24 cellular contexts compared by ENCODE assay signal in genomic region chr7:49497471-49497870, GRCh38.
"Had no signal": no experiment of that assay in that cellular context is flagged by ENCODE, and none has a peak within 500 bp of the region (broad histone marks: within the 10 kb centered on the region; RNA-seq: fewer than 3 reads in every experiment).

No MANE protein-coding gene starts in this region.

- FAIRE-seq: islet of Langerhans had no signal

- H3K27me3 ChIP-seq: gastroesophageal sphincter, transverse colon, uterus had no signal

- DNase-seq: activated CD4-positive, alpha-beta T cell treated with anti-CD3 and anti-CD28 coated beads, Interleukin-2, amount 10 ng/mL, durations not matched to agents 24 days and 14 days; activated CD8-positive, alpha-beta memory T cell treated with anti-CD3 and anti-CD28 coated beads, Interleukin-2, amount 10 ng/mL, durations not matched to agents 7 days and 5 days; activated CD8-positive, alpha-beta T cell treated with anti-CD3 and anti-CD28 coated beads for 36 hours; activated effector memory CD4-positive, alpha-beta T cell treated with anti-CD3 and anti-CD28 coated beads, Interleukin-2, amount 50 U/mL, for 16 hours; activated naive CD4-positive, alpha-beta T cell treated with anti-CD3 and anti-CD28 coated beads, Interleukin-2, amount 50 U/mL, for 16 hours; activated naive CD8-positive, alpha-beta T cell treated with anti-CD3 and anti-CD28 coated beads, Interleukin-2, amount 50 U/mL, for 24 hours; activated T-cell treated with anti-CD3 and anti-CD28 coated beads for 4 hours; cerebellar nuclear complex; cortex of kidney; head of caudate nucleus; hypothalamus; stimulated activated CD4-positive, alpha-beta T cell treated with anti-CD3 and anti-CD28 coated beads, Interleukin-2, amount 100 ng/mL, for 48 hours; stimulated activated CD8-positive, alpha-beta memory T cell treated with anti-CD3 and anti-CD28 coated beads, Interleukin-4, amount 100 ng/mL, for 48 hours; stimulated activated naive B cell treated with anti-CD40 and anti-IgM and Interleukin-4, amounts not matched to agents 10 μg/mL and 1 μg/mL and 100 μg/mL, for 72 hours; transverse colon; uterus had no signal

- H3K27ac ChIP-seq: epithelial cell of prostate, gastroesophageal sphincter, transverse colon, uterus, VCaP had no signal

- H3K4me1 Mint-ChIP-seq: activated CD4-positive, alpha-beta T cell treated with anti-CD3 and anti-CD28 coated beads, Interleukin-2, amount 10 ng/mL, durations not matched to agents 24 days and 14 days; activated CD8-positive, alpha-beta memory T cell treated with anti-CD3 and anti-CD28 coated beads, Interleukin-2, amount 10 ng/mL, durations not matched to agents 7 days and 5 days; activated naive CD8-positive, alpha-beta T cell treated with anti-CD3 and anti-CD28 coated beads, Interleukin-2, amount 50 U/mL, for 24 hours; memory B cell; stimulated activated naive B cell treated with anti-CD40 and anti-IgM and Interleukin-4, amounts not matched to agents 10 μg/mL and 1 μg/mL and 100 μg/mL, for 72 hours had no signal

- H3K9me3 Mint-ChIP-seq: activated CD4-positive, alpha-beta T cell treated with anti-CD3 and anti-CD28 coated beads, Interleukin-2, amount 10 ng/mL, durations not matched to agents 24 days and 14 days; activated CD8-positive, alpha-beta T cell treated with anti-CD3 and anti-CD28 coated beads for 36 hours; activated naive CD8-positive, alpha-beta T cell treated with anti-CD3 and anti-CD28 coated beads, Interleukin-2, amount 50 U/mL, for 24 hours; stimulated activated naive B cell treated with anti-CD40 and anti-IgM and Interleukin-4, amounts not matched to agents 10 μg/mL and 1 μg/mL and 100 μg/mL, for 72 hours had no signal

- H3K36me3 Mint-ChIP-seq: activated CD8-positive, alpha-beta memory T cell treated with anti-CD3 and anti-CD28 coated beads, Interleukin-2, amount 10 ng/mL, durations not matched to agents 7 days and 5 days; memory B cell; natural killer cell treated with Interleukin-12 subunit alpha and Interleukin-12 subunit beta and Interleukin-15 and Interleukin-18, amount 100 ng/mL, for 72 hours; stimulated activated naive B cell treated with anti-CD40 and anti-IgM and Interleukin-4, amounts not matched to agents 10 μg/mL and 1 μg/mL and 100 μg/mL, for 72 hours had no signal

- H3K4me1 ChIP-seq: gastroesophageal sphincter, transverse colon, uterus had no signal

- H3K36me3 ChIP-seq: gastroesophageal sphincter, transverse colon, uterus had no signal

- ATAC-seq: activated CD4-positive, CD25-positive, alpha-beta regulatory T cell treated with anti-CD3 and anti-CD28 coated beads, Interleukin-2, amount 50 U/mL, for 24 hours; activated CD8-positive, alpha-beta memory T cell treated with anti-CD3 and anti-CD28 coated beads, Interleukin-2, amount 10 ng/mL, durations not matched to agents 7 days and 5 days; activated CD8-positive, alpha-beta T cell treated with anti-CD3 and anti-CD28 coated beads for 36 hours; activated naive CD8-positive, alpha-beta T cell treated with anti-CD3 and anti-CD28 coated beads, Interleukin-2, amount 50 U/mL, for 24 hours; gastroesophageal sphincter; natural killer cell treated with Interleukin-12 subunit alpha and Interleukin-12 subunit beta and Interleukin-15 and Interleukin-18, amount 100 ng/mL, for 72 hours; stimulated activated naive B cell treated with anti-CD40 and anti-IgM and Interleukin-4, amounts not matched to agents 10 μg/mL and 1 μg/mL and 100 μg/mL, for 72 hours had no signal

- H3K27ac Mint-ChIP-seq: activated CD4-positive, alpha-beta T cell treated with anti-CD3 and anti-CD28 coated beads, Interleukin-2, amount 10 ng/mL, durations not matched to agents 24 days and 14 days; activated CD8-positive, alpha-beta memory T cell treated with anti-CD3 and anti-CD28 coated beads, Interleukin-2, amount 10 ng/mL, durations not matched to agents 7 days and 5 days; activated CD8-positive, alpha-beta T cell treated with anti-CD3 and anti-CD28 coated beads for 36 hours; activated naive CD8-positive, alpha-beta T cell treated with anti-CD3 and anti-CD28 coated beads, Interleukin-2, amount 50 U/mL, for 24 hours; memory B cell; natural killer cell treated with Interleukin-12 subunit alpha and Interleukin-12 subunit beta and Interleukin-15 and Interleukin-18, amount 100 ng/mL, for 72 hours; progenitor cell of endocrine pancreas; stimulated activated naive B cell treated with anti-CD40 and anti-IgM and Interleukin-4, amounts not matched to agents 10 μg/mL and 1 μg/mL and 100 μg/mL, for 72 hours had no signal

- H3K9me3 ChIP-seq: gastroesophageal sphincter, transverse colon, uterus had no signal

- H3K27me3 Mint-ChIP-seq: activated CD4-positive, alpha-beta T cell treated with anti-CD3 and anti-CD28 coated beads, Interleukin-2, amount 10 ng/mL, durations not matched to agents 24 days and 14 days; activated CD8-positive, alpha-beta memory T cell treated with anti-CD3 and anti-CD28 coated beads, Interleukin-2, amount 10 ng/mL, durations not matched to agents 7 days and 5 days; activated CD8-positive, alpha-beta T cell treated with anti-CD3 and anti-CD28 coated beads for 36 hours; activated naive CD8-positive, alpha-beta T cell treated with anti-CD3 and anti-CD28 coated beads, Interleukin-2, amount 50 U/mL, for 24 hours; memory B cell; natural killer cell treated with Interleukin-12 subunit alpha and Interleukin-12 subunit beta and Interleukin-15 and Interleukin-18, amount 100 ng/mL, for 72 hours; stimulated activated naive B cell treated with anti-CD40 and anti-IgM and Interleukin-4, amounts not matched to agents 10 μg/mL and 1 μg/mL and 100 μg/mL, for 72 hours had no signal

- H3K4me3 Mint-ChIP-seq: activated CD4-positive, alpha-beta T cell treated with anti-CD3 and anti-CD28 coated beads, Interleukin-2, amount 10 ng/mL, durations not matched to agents 24 days and 14 days; activated CD8-positive, alpha-beta memory T cell treated with anti-CD3 and anti-CD28 coated beads, Interleukin-2, amount 10 ng/mL, durations not matched to agents 7 days and 5 days; activated CD8-positive, alpha-beta T cell treated with anti-CD3 and anti-CD28 coated beads for 36 hours; activated naive CD8-positive, alpha-beta T cell treated with anti-CD3 and anti-CD28 coated beads, Interleukin-2, amount 50 U/mL, for 24 hours; memory B cell; natural killer cell treated with Interleukin-12 subunit alpha and Interleukin-12 subunit beta and Interleukin-15 and Interleukin-18, amount 100 ng/mL, for 72 hours; stimulated activated naive B cell treated with anti-CD40 and anti-IgM and Interleukin-4, amounts not matched to agents 10 μg/mL and 1 μg/mL and 100 μg/mL, for 72 hours had no signal

- H3K4me3 ChIP-seq: gastroesophageal sphincter, transverse colon, uterus had no signal
